ENCODE assay signal across 20 cellular contexts in the genomic region with DNA sequence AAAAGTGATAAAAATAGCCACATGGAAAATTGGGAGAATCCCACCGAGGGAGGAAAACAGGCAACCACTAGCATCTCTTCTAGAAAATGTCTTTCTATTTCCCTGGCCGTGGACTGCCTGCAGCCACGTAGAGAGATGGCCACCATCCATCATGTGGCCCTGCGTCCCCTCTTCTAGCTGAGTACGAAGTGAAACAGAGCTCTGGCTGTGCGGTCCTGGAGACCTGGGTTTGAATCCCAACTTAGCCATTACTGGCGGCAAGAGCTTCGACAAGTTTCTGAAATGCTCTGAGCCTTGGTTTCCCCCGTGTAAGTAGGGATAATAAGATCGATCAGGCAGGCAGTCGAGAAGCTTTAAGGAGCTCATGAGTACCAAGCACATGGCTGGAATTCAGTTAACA. TPM values are rescaled to one million over a fixed set of nuclear protein-coding genes. Genes with fewer than 3 reads are reported as not detected.
DNase-seq lines count a peak whose midpoint lies in the region; ATAC-seq, FAIRE-seq and TF ChIP-seq lines count a peak whose summit lies in the region.
"Had no signal": no experiment of that assay in that cellular context is flagged by ENCODE, and none has a peak within 500 bp of the region (broad histone marks: within the 10 kb centered on the region; RNA-seq: fewer than 3 reads in every experiment).

No MANE protein-coding gene starts in this region.

- peak overlapping the region; percentile 18 for H3K9ac ChIP-seq in Loucy (ENCODE audit: low read depth, low read length, poor library complexity, severe bottlenecking)
- H3K9ac ChIP-seq in muscle layer of colon (ENCODE audit: low read length) = no peak overlapping the region
- H3K9ac ChIP-seq in skeletal muscle tissue (ENCODE audit: low read depth in 1 of 3, low read length in 3 of 3) = peak overlapping the region in 1 of 3 donors; percentile 29

- no peak overlapping the region for H3K4me3 Mint-ChIP-seq in chondrocyte (ENCODE audit: unreplicated experiment)

- DNase-seq in chondrocyte (ENCODE audit: low spot score) = peak; percentile 44
- no peak for DNase-seq in NCI-H82 (lab: John Stamatoyannopoulos, UW)
- no peak for DNase-seq in D721Med (ENCODE audit: insufficient read length, low spot score)
- DNase-seq in RWPE1 (ENCODE audit: low spot score) = no peak
- DNase-seq: ACHN, GDM1, GOT3, NCI-H1105 treated with DMSO at 0.1 percent for 48 hours, NCI-H1694, NCI-H2081 treated with DMSO at 0.1 percent for 48 hours, NCI-H446 treated with DMSO at 0.1 percent for 48 hours, PC-9 had no signal

- H4K20me1 ChIP-seq in Loucy (ENCODE audit: insufficient read depth, low read length, poor library complexity, severe bottlenecking) = no peaks in the 10 kb centered on the region

- peaks cover 14% of the 10 kb centered on the region for H3K36me3 Mint-ChIP-seq in chondrocyte (ENCODE audit: low read depth)

- peaks cover 14% of the 10 kb centered on the region for H3K4me1 ChIP-seq in Loucy (ENCODE audit: insufficient read depth, low read length, poor library complexity, severe bottlenecking)
- peaks cover 21% of the 10 kb centered on the region for H3K4me1 ChIP-seq in muscle layer of colon (ENCODE audit: insufficient read depth, low read length)
- peaks cover 0 to 30% (median 16%) of the 10 kb centered on the region in 3 donors for H3K4me1 ChIP-seq in skeletal muscle tissue (ENCODE audit: control insufficient read depth in 3 of 3, insufficient read depth in 3 of 3, low read length in 3 of 3)

- no peaks in the 10 kb centered on the region for H3K9me2 ChIP-seq in Loucy (replicated peaks; ENCODE audit: low read depth, low read length)

- POLR2A ChIA-PET in RWPE1 (lab: Yijun Ruan, JAX; ENCODE audit: low non-redundant PET) = interaction anchor here (0.5 kb wide), 1 partner anchor 44 kb away, joined by 3 read pairs; no protein-coding TSS in a partner anchor

- FAIRE-seq in D721Med (lab: Jason Lieb, UNC) = no peak

- no peak for TF ChIP-seq CTCF in Loucy (conservative IDR thresholded peaks at IDR 0.05; ENCODE audit: low read length)
- no peak for TF ChIP-seq CTCF in chondrocyte (IDR thresholded peaks at IDR 0.05)
- TF ChIP-seq CTCF in D721Med (IDR thresholded peaks at IDR 0.05; ENCODE audit: insufficient read depth, missing control alignments) = no peak
- TF ChIP-seq CTCF in RWPE1 (conservative IDR thresholded peaks at IDR 0.05; ENCODE audit: low read depth) = no peak

- CTCF ChIA-PET in RWPE1 (lab: Yijun Ruan, JAX) = interaction anchor here (0.8 kb wide), 1 partner anchor 17 kb away, joined by 3 read pairs; no protein-coding TSS in a partner anchor

- no peaks in the 10 kb centered on the region for H3K27me3 Mint-ChIP-seq in chondrocyte (ENCODE audit: low read depth)

- no peaks in the 10 kb centered on the region for H3F3A ChIP-seq in Loucy (ENCODE audit: low read depth)

- H3K4me3 ChIP-seq in Loucy (ENCODE audit: low read length, poor library complexity, severe bottlenecking) = no peak overlapping the region
- H3K4me3 ChIP-seq in muscle layer of colon (ENCODE audit: low read depth in 1 of 2, low read length in 2 of 2) = peak overlapping the region in 1 of 2 donors; percentile 5
- no peak overlapping the region for H3K4me3 ChIP-seq in skeletal muscle tissue (ENCODE audit: low read length in 3 of 3)
- H3K4me3 ChIP-seq: K562, PC-9, SJSA1 had no signal

- no peak overlapping the region for H2AFZ ChIP-seq in Loucy (ENCODE audit: low read length)
- H2AFZ ChIP-seq: PC-9 had no signal

- no peak for ATAC-seq in GM18502 (IDR thresholded peaks at IDR 0.05; ENCODE audit: poor library complexity, unreplicated experiment)
- ATAC-seq: HCT116 had no signal

- no peaks in the 10 kb centered on the region for H3K27me3 ChIP-seq in Loucy (ENCODE audit: insufficient read depth, low read length, poor library complexity, severe bottlenecking)
- H3K27me3 ChIP-seq in muscle layer of colon (ENCODE audit: control insufficient read depth in 1 of 2, insufficient read depth in 2 of 2, low read length in 2 of 2) = no peaks in the 10 kb centered on the region
- H3K27me3 ChIP-seq in skeletal muscle tissue (ENCODE audit: control insufficient read depth in 3 of 3, insufficient read depth in 3 of 3, low read length in 3 of 3) = no peaks in the 10 kb centered on the region
- H3K27me3 ChIP-seq: SJSA1 had no signal

- H3K9me3 Mint-ChIP-seq in chondrocyte (ENCODE audit: low read depth) = no peaks in the 10 kb centered on the region

- peak overlapping the region; percentile 3 for H3K4me2 ChIP-seq in Loucy (ENCODE audit: low read depth, low read length, poor library complexity, severe bottlenecking)
- H3K4me2 ChIP-seq: PC-9 had no signal

- H3K4me1 Mint-ChIP-seq in chondrocyte (ENCODE audit: low read depth) = peaks cover 36% of the 10 kb centered on the region

- no peak overlapping the region for H3K27ac Mint-ChIP-seq in chondrocyte (ENCODE audit: unreplicated experiment)

- H3K79me2 ChIP-seq in Loucy (ENCODE audit: insufficient read depth, low read length) = no peaks in the 10 kb centered on the region

- H3K27ac ChIP-seq in muscle layer of colon (ENCODE audit: low read depth, low read length) (peak overlapping the region; percentile 44), skeletal muscle tissue (ENCODE audit: low read depth, low read length) (peak overlapping the region; percentile 23), RWPE1 (no peak overlapping the region)
- H3K27ac ChIP-seq: C4-2B, PC-9 had no signal

- H3K9me3 ChIP-seq in Loucy (ENCODE audit: insufficient read depth, low read depth, low read length) (no peaks in the 10 kb centered on the region), muscle layer of colon (ENCODE audit: low read length) (no peaks in the 10 kb centered on the region), skeletal muscle tissue (ENCODE audit: control insufficient read depth in 3 of 3, low read length in 3 of 3) (no peaks in the 10 kb centered on the region)
- H3K9me3 ChIP-seq: SJSA1 had no signal

- H3K36me3 ChIP-seq in Loucy (ENCODE audit: insufficient read depth, low read length) = no peaks in the 10 kb centered on the region; the same call in 1 of the 2 replicates
- peaks cover 21% of the 10 kb centered on the region for H3K36me3 ChIP-seq in muscle layer of colon (ENCODE audit: insufficient read depth, low read length)
- peaks cover 6 to 12% (median 9%) of the 10 kb centered on the region in 3 donors for H3K36me3 ChIP-seq in skeletal muscle tissue (ENCODE audit: control insufficient read depth in 3 of 3, insufficient read depth in 3 of 3, low read length in 3 of 3)

RNA-seq across cellular contexts. Expression of a gene that starts 32.9 kb away (rescaled TPM):
- total RNA-seq in chondrocyte = 37.4 to 45.1 TPM (median 43.8 TPM) in 3 replicates
- total RNA-seq in skeletal muscle tissue = 20.9 TPM
